11 cellular contexts compared by ENCODE assay signal in the genomic region with DNA sequence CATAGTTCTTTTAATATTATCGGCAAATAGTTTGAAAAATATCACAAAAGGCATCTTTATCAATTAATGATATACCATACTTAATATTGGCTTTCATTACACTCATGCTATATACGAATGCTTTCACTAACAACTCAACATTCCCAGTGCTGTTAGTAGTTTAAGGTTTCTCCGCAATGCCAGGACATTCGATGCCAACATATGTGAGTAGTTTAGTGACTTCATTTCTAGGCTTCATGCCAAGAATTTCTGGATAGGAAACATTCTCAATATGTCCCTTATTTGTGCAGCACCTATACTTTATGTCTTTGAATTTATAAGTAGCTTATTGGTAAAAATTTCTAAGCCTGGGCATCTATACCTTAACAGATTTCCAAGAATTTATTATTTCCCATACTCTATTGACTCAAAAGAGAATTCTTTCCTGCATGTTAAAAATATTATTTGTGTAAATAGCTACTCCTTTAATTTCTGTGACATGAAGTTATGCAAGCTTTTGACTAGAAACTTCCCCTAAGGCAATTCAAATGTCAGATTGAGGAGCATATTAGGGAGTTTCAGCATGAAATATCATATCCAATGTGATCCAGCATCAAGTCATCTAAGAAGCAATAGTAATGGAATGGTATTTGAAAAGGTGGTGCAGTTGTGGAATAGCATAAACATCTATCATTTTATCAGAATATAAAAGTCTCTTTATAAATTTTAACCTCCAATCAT.
DNase-seq lines count a peak whose midpoint lies in the region; ATAC-seq and TF ChIP-seq lines count a peak whose summit lies in the region.
"Had no signal": no experiment of that assay in that cellular context is flagged by ENCODE, and none has a peak within 500 bp of the region (broad histone marks: within the 10 kb centered on the region; RNA-seq: fewer than 3 reads in every experiment).

No MANE protein-coding gene starts in this region.

- no peaks in the 10 kb centered on the region for H3K79me2 ChIP-seq in ACC112 (ENCODE audit: control insufficient read depth, insufficient read depth, low read length, unreplicated experiment)

- no peak overlapping the region for H3K27ac Mint-ChIP-seq in activated T-helper 17 cell treated with anti-CD3 and anti-CD28 coated beads, Interleukin-2, amount 50 U/mL, for 72 hours
- H3K27ac Mint-ChIP-seq in effector memory CD8-positive, alpha-beta T cell, result no peak overlapping the region

- H3K36me3 Mint-ChIP-seq in activated T-helper 17 cell treated with anti-CD3 and anti-CD28 coated beads, Interleukin-2, amount 50 U/mL, for 72 hours (ENCODE audit: low read depth), result no peaks in the 10 kb centered on the region
- no peaks in the 10 kb centered on the region for H3K36me3 Mint-ChIP-seq in effector memory CD8-positive, alpha-beta T cell (ENCODE audit: insufficient read depth)

- H3K4me1 Mint-ChIP-seq in activated T-helper 17 cell treated with anti-CD3 and anti-CD28 coated beads, Interleukin-2, amount 50 U/mL, for 72 hours, result no peaks in the 10 kb centered on the region
- no peaks in the 10 kb centered on the region for H3K4me1 Mint-ChIP-seq in effector memory CD8-positive, alpha-beta T cell (ENCODE audit: low read depth in 2 of 2)

- peak overlapping the region; percentile 7; the same call in 1 of the 2 replicates for H3K27ac ChIP-seq in ACC112 (ENCODE audit: low read depth, low read length)

- H3K4me1 ChIP-seq in ACC112 (ENCODE audit: control insufficient read depth, insufficient read depth, low read length, unreplicated experiment), result peaks cover 12% of the 10 kb centered on the region

- TF ChIP-seq CTCF in HFF-Myc (IDR thresholded peaks at IDR 0.05; ENCODE audit: low read depth, low read length, missing control alignments) (no peak), fibroblast of pulmonary artery (IDR thresholded peaks at IDR 0.05; ENCODE audit: low read length, missing control alignments) (no peak)

- H3K27me3 Mint-ChIP-seq in activated T-helper 17 cell treated with anti-CD3 and anti-CD28 coated beads, Interleukin-2, amount 50 U/mL, for 72 hours, result no peaks in the 10 kb centered on the region
- H3K27me3 Mint-ChIP-seq in effector memory CD8-positive, alpha-beta T cell, result peaks cover 0 to 5% of the 10 kb centered on the region in 2 donors

- H3K4me3 ChIP-seq in ACC112 (ENCODE audit: low read depth, low read length), result peak overlapping the region; percentile 18; the same call in 1 of the 2 replicates
- no peak overlapping the region for H3K4me3 ChIP-seq in HFF-Myc (replicated peaks; ENCODE audit: low read depth, low read length)
- H3K4me3 ChIP-seq in fibroblast of pulmonary artery (replicated peaks; ENCODE audit: low read depth, low read length), result no peak overlapping the region
- H3K4me3 ChIP-seq: lung had no signal

- no peaks in the 10 kb centered on the region for H3K27me3 ChIP-seq in ACC112 (ENCODE audit: insufficient read depth, low read length)

- no peaks in the 10 kb centered on the region for H3K36me3 ChIP-seq in ACC112 (ENCODE audit: insufficient read depth, low read length)

- DNase-seq in HFF-Myc (ENCODE audit: extremely low read depth, low read depth), result peak; percentile 69
- peak; percentile 29 for DNase-seq in SHP77 treated with DMSO at 0.1 percent for 48 hours (lab: John Stamatoyannopoulos, UW)
- DNase-seq in fibroblast of pulmonary artery (ENCODE audit: low read depth), result peak; percentile 88
- no peak for DNase-seq in central memory CD4-positive, alpha-beta T cell
- DNase-seq in occipital lobe (lab: John Stamatoyannopoulos, UW), result no peak
- no peak for DNase-seq in effector memory CD8-positive, alpha-beta T cell
- DNase-seq: effector memory CD4-positive, alpha-beta T cell; stimulated activated CD4-positive, alpha-beta T cell treated with anti-CD3 and anti-CD28 coated beads, Interleukin-15, amount 100 ng/mL, for 24 hours had no signal

- peak overlapping the region; percentile 54 for H2AFZ ChIP-seq in ACC112 (ENCODE audit: low read length, unreplicated experiment)

- no peaks in the 10 kb centered on the region for H3K9me3 Mint-ChIP-seq in activated T-helper 17 cell treated with anti-CD3 and anti-CD28 coated beads, Interleukin-2, amount 50 U/mL, for 72 hours
- H3K9me3 Mint-ChIP-seq in effector memory CD8-positive, alpha-beta T cell, result peaks cover 4 to 8% of the 10 kb centered on the region in 2 donors

- H3K4me3 Mint-ChIP-seq in activated T-helper 17 cell treated with anti-CD3 and anti-CD28 coated beads, Interleukin-2, amount 50 U/mL, for 72 hours, result no peak overlapping the region
- H3K4me3 Mint-ChIP-seq in effector memory CD8-positive, alpha-beta T cell, result no peak overlapping the region

- no peak for ATAC-seq in activated T-helper 17 cell treated with anti-CD3 and anti-CD28 coated beads, Interleukin-2, amount 50 U/mL, for 72 hours (replicated peaks)
- ATAC-seq in effector memory CD8-positive, alpha-beta T cell (replicated peaks), result no peak

Comparison
In these comparisons a context has a peak if more than half of its experiments do, and no peak if none do; other contexts are left out.
1. DNase-seq: peak in HFF-Myc (single experiment), SHP77 treated with DMSO at 0.1 percent for 48 hours (single experiment) and fibroblast of pulmonary artery (single experiment); none in central memory CD4-positive, alpha-beta T cell (single experiment), occipital lobe (single experiment) and effector memory CD8-positive, alpha-beta T cell (0 of 3).